9 cellular contexts compared by ENCODE assay signal in the genomic region with DNA sequence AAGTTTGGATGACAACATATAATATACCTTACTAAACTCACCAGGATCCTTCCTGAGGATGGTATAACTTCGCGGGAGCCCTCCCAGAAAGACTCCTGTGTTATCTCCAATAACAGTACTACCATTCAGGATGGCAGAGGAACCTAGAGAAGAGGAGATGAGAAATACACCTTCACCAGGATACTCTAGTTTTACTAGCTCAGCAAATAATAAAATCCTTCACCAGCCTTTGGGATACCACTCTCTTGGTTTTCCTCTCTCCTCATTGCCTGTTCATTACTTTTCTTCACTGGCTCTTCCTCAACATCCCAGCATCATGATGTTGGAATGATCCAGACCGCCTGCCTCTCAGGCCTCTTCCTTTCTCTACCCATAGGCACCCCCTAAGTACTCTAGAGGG.
"Had no signal": no experiment of that assay in that cellular context is flagged by ENCODE, and none has a peak within 500 bp of the region (broad histone marks: within the 10 kb centered on the region; RNA-seq: fewer than 3 reads in every experiment).

No MANE protein-coding gene starts in this region.

- FAIRE-seq: H54, HTR-8/SVneo had no signal

- H3K27ac Mint-ChIP-seq: H9 had no signal

- H2AFZ ChIP-seq: GM23248 had no signal

- H3K36me3 Mint-ChIP-seq: IgD-negative memory B cell had no signal

- H3K4me3 Mint-ChIP-seq: H9, IgD-negative memory B cell had no signal

- DNase-seq: GM23248, GOT3, H9, HCEC 1CT, Kasumi-1, KG1 had no signal

- H3K27ac ChIP-seq: GM23248 had no signal

- H3K4me3 ChIP-seq: GM23248 had no signal

- H3K9ac ChIP-seq: GM23248 had no signal

- H3K27me3 Mint-ChIP-seq: IgD-negative memory B cell had no signal

- H3K9me3 Mint-ChIP-seq: H9 had no signal
